ENCODE assay signal across 21 cellular contexts in genomic region chr20:62233684-62234083, GRCh38. TPM values are rescaled to one million over a fixed set of nuclear protein-coding genes. Genes with fewer than 3 reads are reported as not detected.
"Had no signal": no experiment of that assay in that cellular context is flagged by ENCODE, and none has a peak within 500 bp of the region (broad histone marks: within the 10 kb centered on the region; RNA-seq: fewer than 3 reads in every experiment).

No MANE protein-coding gene starts in this region.

- H3K36me3 ChIP-seq: gastrocnemius medialis had no signal

- H3K27ac ChIP-seq: psoas muscle had no signal

- DNase-seq: activated CD4-positive, alpha-beta T cell treated with anti-CD3 and anti-CD28 coated beads for 1 hour; activated CD8-positive, alpha-beta memory T cell treated with anti-CD3 and anti-CD28 coated beads for 24 hours; activated effector memory CD4-positive, alpha-beta T cell treated with anti-CD3 and anti-CD28 coated beads, Interleukin-2, amount 50 U/mL, for 16 hours; activated naive CD4-positive, alpha-beta T cell treated with anti-CD3 and anti-CD28 coated beads, Interleukin-2, amount 50 U/mL, for 16 hours; activated T-cell treated with anti-CD3 and anti-CD28 coated beads, Interleukin-2, amount 50 U/mL, for 72 hours; effector CD4-positive, alpha-beta T cell; gastrocnemius medialis; head of caudate nucleus; naive thymus-derived CD4-positive, alpha-beta T cell; psoas muscle; stimulated activated CD4-positive, alpha-beta T cell treated with anti-CD3 and anti-CD28 coated beads, Interleukin-4, amount 100 ng/mL, for 1 hour; stimulated activated naive CD8-positive, alpha-beta T cell treated with anti-CD3 and anti-CD28 coated beads, Interleukin-15, amount 100 ng/mL, for 72 hours; trophoblast cell had no signal

- H3K27me3 ChIP-seq: gastrocnemius medialis had no signal

- ATAC-seq: activated T-cell treated with anti-CD3 and anti-CD28 coated beads, Interleukin-2, amount 50 U/mL, for 72 hours; gastrocnemius medialis; naive thymus-derived CD4-positive, alpha-beta T cell; sciatic nerve; stimulated activated naive CD8-positive, alpha-beta T cell treated with anti-CD3 and anti-CD28 coated beads, Interleukin-15, amount 100 ng/mL, for 72 hours had no signal

- H3K4me3 ChIP-seq: gastrocnemius medialis, psoas muscle, smooth muscle cell had no signal

- H3K9me3 ChIP-seq: gastrocnemius medialis, psoas muscle had no signal

RNA-seq across cellular contexts. Expression of gene HRH3, which starts 13.6 kb away (rescaled TPM):
- total RNA-seq: activated T-cell treated with anti-CD3 and anti-CD28 coated beads, Interleukin-2, amount 50 U/mL, for 72 hours; bronchial epithelial cell; esophagus mucosa; gastrocnemius medialis; kidney epithelial cell; liver; mucosa of gallbladder; naive thymus-derived CD4-positive, alpha-beta T cell; osteocyte; psoas muscle; sciatic nerve; smooth muscle cell had no signal
